In genomic region chr19:11380653-11381534, GRCh38 we compare ENCODE assay signal across 8 cellular contexts. TPM values are rescaled to one million over a fixed set of nuclear protein-coding genes. Genes with fewer than 3 reads are reported as not detected.
DNase-seq lines count a peak whose midpoint lies in the region; ATAC-seq and TF ChIP-seq lines count a peak whose summit lies in the region.

No MANE protein-coding gene starts in this region.

- H3K4me2 ChIP-seq in osteoblast (ENCODE audit: insufficient read depth, low read length), result peak overlapping the region; percentile 83

- H3K9me3 ChIP-seq in osteoblast (ENCODE audit: low read depth, low read length) (no peaks in the 10 kb centered on the region), thoracic aorta (no peaks in the 10 kb centered on the region)

- H3K4me1 ChIP-seq in osteoblast (ENCODE audit: insufficient read depth, low read length) (peaks cover 34% of the 10 kb centered on the region), thoracic aorta (ENCODE audit: control insufficient read depth in 1 of 2, low read depth in 2 of 2) (peaks cover 19 to 74% of the 10 kb centered on the region in 2 donors)

- H3K36me3 ChIP-seq in osteoblast (ENCODE audit: insufficient read depth, low read length) (peaks cover 2% of the 10 kb centered on the region), thoracic aorta (no peaks in the 10 kb centered on the region)

- DNase-seq in G401 (ENCODE audit: low spot score), result peak; percentile 99
- DNase-seq in H4 (ENCODE audit: low spot score), result peak; percentile 97
- peak; percentile 99 for DNase-seq in SK-N-DZ (ENCODE audit: low spot score)
- DNase-seq in activated naive CD4-positive, alpha-beta T cell treated with anti-CD3 and anti-CD28 coated beads, Interleukin-2, amount 50 U/mL, for 16 hours, result peak; percentile 96
- peak; percentile 99 for DNase-seq in glomerular visceral epithelial cell (ENCODE audit: extremely low spot score)
- peak; percentile 100 for DNase-seq in osteoblast (ENCODE audit: insufficient read length, low spot score, missing footprints)
- peak; percentile 88 for DNase-seq in thoracic aorta (ENCODE audit: low spot score)

- TF ChIP-seq CTCF in LNCAP (IDR thresholded peaks at IDR 0.05) (peak; percentile 90), osteoblast (IDR thresholded peaks at IDR 0.05; ENCODE audit: extremely low read depth, low read depth, low read length) (peak; percentile 61), thoracic aorta (IDR thresholded peaks at IDR 0.05) (peak; percentile 64)

- peak; percentile 86 for ATAC-seq in thoracic aorta (ENCODE audit: insufficient number of reproducible peaks, low FRiP score, low read depth)

- peaks cover 10% of the 10 kb centered on the region for H4K20me1 ChIP-seq in osteoblast (ENCODE audit: insufficient read depth, low read length)

- peak overlapping the region; percentile 90 for H3K4me3 ChIP-seq in osteoblast (ENCODE audit: insufficient read depth, low read length)
- H3K4me3 ChIP-seq in thoracic aorta, result peak overlapping the region; percentile 75

- H2AFZ ChIP-seq in osteoblast (ENCODE audit: low read length), result peak overlapping the region; percentile 98

- H3K27ac ChIP-seq in osteoblast (ENCODE audit: low read depth, low read length) (peak overlapping the region; percentile 82), thoracic aorta (peak overlapping the region; percentile 55 to 56)

- H3K27me3 ChIP-seq in osteoblast (ENCODE audit: insufficient read depth, low read length), result peaks cover 14% of the 10 kb centered on the region
- no peaks in the 10 kb centered on the region for H3K27me3 ChIP-seq in thoracic aorta (replicated peaks; ENCODE audit: insufficient read depth)

- in situ Hi-C loops in G401 (cut with HindIII; ENCODE audit: low sequenced_read_pairs), result no loop called here

- peaks cover 6% of the 10 kb centered on the region for H3K79me2 ChIP-seq in osteoblast (ENCODE audit: insufficient read depth, low read length)

RNA-seq across cellular contexts. Expression of gene EPOR, which starts 3.2 kb away (rescaled TPM):
- 20.3 and 20.9 TPM in 2 replicates for total RNA-seq in G401 (2014; rRNA removed; shearing (Covaris generic))
- 3.0 and 5.4 TPM in 2 replicates for total RNA-seq in H4 (2014; rRNA removed; shearing (Covaris generic))
- polyA plus RNA-seq in SK-N-DZ (2014; cell fraction: cytosol; rRNA removed), result 7.1 and 11.3 TPM in 2 replicates
- polyA plus RNA-seq in SK-N-DZ (2014; cell fraction: nucleus; rRNA removed), result 8.9 and 9.2 TPM in 2 replicates
- total RNA-seq in osteoblast, result 1.8 and 2.5 TPM in 2 replicates
- total RNA-seq in thoracic aorta, result 1 to 10 TPM; 5.6 to 7.1 TPM

RNA-seq across cellular contexts. Expression of gene SWSAP1, which starts 6.4 kb away (rescaled TPM):
- total RNA-seq in G401 (2014; rRNA removed; shearing (Covaris generic)), result 6.2 and 6.3 TPM in 2 replicates
- 0.45 and 1.0 TPM in 2 replicates for total RNA-seq in H4 (2014; rRNA removed; shearing (Covaris generic))
- polyA plus RNA-seq in SK-N-DZ (2014; cell fraction: cytosol; rRNA removed), result 0.68 and 3.3 TPM in 2 replicates
- polyA plus RNA-seq in SK-N-DZ (2014; cell fraction: nucleus; rRNA removed), result 1.1 and 1.5 TPM in 2 replicates
- total RNA-seq in osteoblast (0.72 and 0.88 TPM in 2 replicates), thoracic aorta (1 to 10 TPM; 1.2 to 1.5 TPM)

RNA-seq across cellular contexts. Expression of gene PLPPR2, which starts 25.7 kb away (rescaled TPM):
- 8.1 and 11.5 TPM in 2 replicates for total RNA-seq in G401 (2014; rRNA removed; shearing (Covaris generic))
- 10.7 and 12.7 TPM in 2 replicates for total RNA-seq in H4 (2014; rRNA removed; shearing (Covaris generic))
- 6.9 and 11.1 TPM in 2 replicates for polyA plus RNA-seq in SK-N-DZ (2014; cell fraction: cytosol; rRNA removed)
- 12.5 and 16.5 TPM in 2 replicates for polyA plus RNA-seq in SK-N-DZ (2014; cell fraction: nucleus; rRNA removed)
- total RNA-seq in osteoblast, result 10.6 and 14.1 TPM in 2 replicates
- total RNA-seq in thoracic aorta, result 10 to 100 TPM; 55.7 to 69.7 TPM

RNA-seq across cellular contexts. Expression of gene CCDC159, which starts 34.6 kb away (rescaled TPM):
- total RNA-seq in G401 (2014; rRNA removed; shearing (Covaris generic)), result 2.6 TPM in 2 replicates
- 3.6 and 5.1 TPM in 2 replicates for total RNA-seq in H4 (2014; rRNA removed; shearing (Covaris generic))
- polyA plus RNA-seq in SK-N-DZ (2014; cell fraction: cytosol; rRNA removed), result 1.7 and 3.4 TPM in 2 replicates
- 2.6 and 6.1 TPM in 2 replicates for polyA plus RNA-seq in SK-N-DZ (2014; cell fraction: nucleus; rRNA removed)
- total RNA-seq in osteoblast (4.0 and 8.0 TPM in 2 replicates), thoracic aorta (10 to 100 TPM; 15.1 to 21.8 TPM)

RNA-seq across cellular contexts. Expression of gene TMEM205, which starts 34.8 kb away (rescaled TPM):
- total RNA-seq in G401 (2014; rRNA removed; shearing (Covaris generic)), result 363 and 408 TPM in 2 replicates
- total RNA-seq in H4 (2014; rRNA removed; shearing (Covaris generic)), result 74.7 and 139 TPM in 2 replicates
- 185 and 229 TPM in 2 replicates for polyA plus RNA-seq in SK-N-DZ (2014; cell fraction: cytosol; rRNA removed)
- polyA plus RNA-seq in SK-N-DZ (2014; cell fraction: nucleus; rRNA removed), result 149 and 192 TPM in 2 replicates
- 29.2 and 59.4 TPM in 2 replicates for total RNA-seq in osteoblast
- 100 to 1,000 TPM; 103 to 144 TPM for total RNA-seq in thoracic aorta

Comparison
In these comparisons a context has a peak if more than half of its experiments do, and no peak if none do; other contexts are left out.
1. Peak in every context shown above with its lines: DNase-seq, ATAC-seq, H3K4me3 ChIP-seq and H3K27ac ChIP-seq.